Comparison of ENCODE assay signal across 1 cellular context in the genomic region with DNA sequence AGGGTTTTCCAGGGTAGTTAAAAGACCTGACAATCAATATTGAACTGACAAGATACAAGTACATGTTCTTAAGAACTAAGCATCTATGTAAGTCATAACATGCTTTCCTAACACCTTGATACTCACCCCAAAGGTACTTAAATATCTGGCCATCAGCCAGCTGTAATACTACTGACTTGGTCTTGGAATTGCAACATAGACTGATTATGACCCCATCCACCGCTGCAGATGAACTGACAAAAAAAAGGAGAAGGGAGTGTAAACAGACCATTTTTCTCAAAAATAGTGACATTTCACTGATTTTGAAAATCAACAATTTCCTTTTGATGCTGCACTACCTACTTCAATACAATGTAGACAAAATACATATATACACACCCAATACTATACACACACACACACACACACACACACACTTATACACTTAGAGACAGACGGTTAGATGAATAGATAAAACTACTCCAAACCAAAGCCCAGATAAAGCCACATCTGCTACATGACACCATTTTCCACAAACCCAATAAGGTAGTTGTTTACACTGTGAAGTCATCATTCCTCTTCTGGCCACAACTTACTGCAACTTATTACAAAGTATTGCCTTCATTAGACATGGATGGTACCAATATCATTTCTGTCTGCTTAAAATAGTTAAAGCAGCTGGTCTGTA.
TF ChIP-seq lines count a peak whose summit lies in the region.

No MANE protein-coding gene starts in this region.

TF ChIP-seq in IMR-90, 13 proteins besides CTCF, POLR2A, EP300 and RAD21:
- TF ChIP-seq CEBPB (IDR thresholded peaks at IDR 0.05; ENCODE audit: low read depth, low read length), result no peak
- no peak for TF ChIP-seq SMC3 (IDR thresholded peaks at IDR 0.05; ENCODE audit: low read depth, low read length)
- no peak for TF ChIP-seq MAFK (IDR thresholded peaks at IDR 0.05; ENCODE audit: low read depth, low read length)
- no peak for TF ChIP-seq BHLHE40 (IDR thresholded peaks at IDR 0.05; ENCODE audit: low read depth, low read length)
- no peak for TF ChIP-seq MAZ (IDR thresholded peaks at IDR 0.05; ENCODE audit: borderline replicate concordance, low read depth, low read length)
- no peak for TF ChIP-seq RCOR1 (IDR thresholded peaks at IDR 0.05; ENCODE audit: insufficient replicate concordance, low read length)
- no peak for TF ChIP-seq FOS (IDR thresholded peaks at IDR 0.05; ENCODE audit: low read depth, low read length)
- no peak for TF ChIP-seq CHD1 (IDR thresholded peaks at IDR 0.05; ENCODE audit: low read depth, low read length)
- TF ChIP-seq, protein P1, sequence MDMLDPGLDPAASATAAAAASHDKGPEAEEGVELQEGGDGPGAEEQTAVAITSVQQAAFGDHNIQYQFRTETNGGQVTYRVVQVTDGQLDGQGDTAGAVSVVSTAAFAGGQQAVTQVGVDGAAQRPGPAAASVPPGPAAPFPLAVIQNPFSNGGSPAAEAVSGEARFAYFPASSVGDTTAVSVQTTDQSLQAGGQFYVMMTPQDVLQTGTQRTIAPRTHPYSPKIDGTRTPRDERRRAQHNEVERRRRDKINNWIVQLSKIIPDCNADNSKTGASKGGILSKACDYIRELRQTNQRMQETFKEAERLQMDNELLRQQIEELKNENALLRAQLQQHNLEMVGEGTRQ (IDR thresholded peaks at IDR 0.05; ENCODE audit: low read depth, low read length), result no peak
- TF ChIP-seq, protein P2, sequence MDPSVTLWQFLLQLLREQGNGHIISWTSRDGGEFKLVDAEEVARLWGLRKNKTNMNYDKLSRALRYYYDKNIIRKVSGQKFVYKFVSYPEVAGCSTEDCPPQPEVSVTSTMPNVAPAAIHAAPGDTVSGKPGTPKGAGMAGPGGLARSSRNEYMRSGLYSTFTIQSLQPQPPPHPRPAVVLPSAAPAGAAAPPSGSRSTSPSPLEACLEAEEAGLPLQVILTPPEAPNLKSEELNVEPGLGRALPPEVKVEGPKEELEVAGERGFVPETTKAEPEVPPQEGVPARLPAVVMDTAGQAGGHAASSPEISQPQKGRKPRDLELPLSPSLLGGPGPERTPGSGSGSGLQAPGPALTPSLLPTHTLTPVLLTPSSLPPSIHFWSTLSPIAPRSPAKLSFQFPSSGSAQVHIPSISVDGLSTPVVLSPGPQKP (IDR thresholded peaks at IDR 0.05; ENCODE audit: borderline replicate concordance, low read depth, low read length), result no peak
- no peak for TF ChIP-seq NFE2L2 (IDR thresholded peaks at IDR 0.05; ENCODE audit: low read depth, low read length)
- TF ChIP-seq RFX5 (IDR thresholded peaks at IDR 0.05; ENCODE audit: low read depth, low read length), result no peak
- TF ChIP-seq MXI1 (IDR thresholded peaks at IDR 0.05; ENCODE audit: borderline replicate concordance, low read depth, low read length), result no peak
